ENCODE assay signal across 19 cellular contexts in the genomic region with DNA sequence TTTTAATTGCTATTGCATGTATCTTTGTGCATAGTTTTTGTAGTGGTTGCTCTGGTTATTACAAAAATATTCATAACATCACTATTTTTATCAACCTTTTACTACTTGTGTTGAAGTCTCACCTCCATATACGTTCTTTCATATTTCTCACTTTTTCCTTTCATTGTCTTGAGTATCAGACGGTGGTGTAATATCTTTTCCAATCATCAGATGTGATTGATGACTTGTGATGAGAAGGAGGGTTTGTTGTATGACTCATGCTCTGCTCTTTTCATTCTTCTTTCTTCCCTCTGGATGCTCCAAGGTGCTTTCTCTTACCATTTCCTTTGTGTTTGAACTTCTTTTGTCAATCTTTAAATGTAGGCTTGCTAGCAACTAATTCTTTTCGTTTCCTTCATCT.
"Had no signal": no experiment of that assay in that cellular context is flagged by ENCODE, and none has a peak within 500 bp of the region (broad histone marks: within the 10 kb centered on the region; RNA-seq: fewer than 3 reads in every experiment).

No MANE protein-coding gene starts in this region.

- FAIRE-seq: kidney had no signal

- H3K27me3 Mint-ChIP-seq: naive thymus-derived CD4-positive, alpha-beta T cell had no signal

- H3K9ac ChIP-seq: parathyroid adenoma had no signal

- H3K4me1 ChIP-seq: parathyroid adenoma, prostate gland had no signal

- H3K9me3 ChIP-seq: prostate gland, right lobe of liver, thoracic aorta, transverse colon had no signal

- H3K4me3 Mint-ChIP-seq: endodermal cell; immature natural killer cell; naive thymus-derived CD4-positive, alpha-beta T cell; nephron progenitor cell; stimulated activated effector memory CD8-positive, alpha-beta T cell treated with anti-CD3 and anti-CD28 coated beads, Interleukin-12 subunit alpha, Interleukin-12 subunit beta, amount 100 ng/mL, for 72 hours had no signal

- H3K36me3 ChIP-seq: prostate gland had no signal

- H2AFZ ChIP-seq: parathyroid adenoma had no signal

- DNase-seq: effector CD4-positive, alpha-beta T cell; endodermal cell; foreskin fibroblast; immature natural killer cell; kidney; naive thymus-derived CD4-positive, alpha-beta T cell; nephron progenitor cell; retina; right lobe of liver; stimulated activated CD4-positive, alpha-beta T cell treated with anti-CD3 and anti-CD28 coated beads, Interleukin-4, amount 100 ng/mL, for 1 hour; stimulated activated CD8-positive, alpha-beta memory T cell treated with anti-CD3 and anti-CD28 coated beads, Interleukin-4, amount 100 ng/mL, for 48 hours; stomach; substantia nigra; transverse colon had no signal

- H3K27me3 ChIP-seq: right lobe of liver, stomach, transverse colon had no signal

- H3K79me2 ChIP-seq: parathyroid adenoma had no signal

- H3K36me3 Mint-ChIP-seq: immature natural killer cell; naive thymus-derived CD4-positive, alpha-beta T cell; stimulated activated effector memory CD8-positive, alpha-beta T cell treated with anti-CD3 and anti-CD28 coated beads, Interleukin-12 subunit alpha, Interleukin-12 subunit beta, amount 100 ng/mL, for 72 hours had no signal

- H3K27ac Mint-ChIP-seq: endodermal cell; immature natural killer cell; naive thymus-derived CD4-positive, alpha-beta T cell; nephron progenitor cell; stimulated activated effector memory CD8-positive, alpha-beta T cell treated with anti-CD3 and anti-CD28 coated beads, Interleukin-12 subunit alpha, Interleukin-12 subunit beta, amount 100 ng/mL, for 72 hours had no signal

- H3K4me3 ChIP-seq: coronary artery, prostate gland, right lobe of liver, stomach, thoracic aorta, transverse colon had no signal

- ATAC-seq: naive thymus-derived CD4-positive, alpha-beta T cell; right lobe of liver; stimulated activated effector memory CD8-positive, alpha-beta T cell treated with anti-CD3 and anti-CD28 coated beads, Interleukin-12 subunit alpha, Interleukin-12 subunit beta, amount 100 ng/mL, for 72 hours had no signal

- H3K9me3 Mint-ChIP-seq: endodermal cell had no signal

- H3K4me1 Mint-ChIP-seq: immature natural killer cell; naive thymus-derived CD4-positive, alpha-beta T cell; stimulated activated effector memory CD8-positive, alpha-beta T cell treated with anti-CD3 and anti-CD28 coated beads, Interleukin-12 subunit alpha, Interleukin-12 subunit beta, amount 100 ng/mL, for 72 hours had no signal

- H3K27ac ChIP-seq: coronary artery, parathyroid adenoma, prostate gland, right lobe of liver, stomach, thoracic aorta, transverse colon had no signal
